ENCODE assay signal across 8 cellular contexts in the genomic region with DNA sequence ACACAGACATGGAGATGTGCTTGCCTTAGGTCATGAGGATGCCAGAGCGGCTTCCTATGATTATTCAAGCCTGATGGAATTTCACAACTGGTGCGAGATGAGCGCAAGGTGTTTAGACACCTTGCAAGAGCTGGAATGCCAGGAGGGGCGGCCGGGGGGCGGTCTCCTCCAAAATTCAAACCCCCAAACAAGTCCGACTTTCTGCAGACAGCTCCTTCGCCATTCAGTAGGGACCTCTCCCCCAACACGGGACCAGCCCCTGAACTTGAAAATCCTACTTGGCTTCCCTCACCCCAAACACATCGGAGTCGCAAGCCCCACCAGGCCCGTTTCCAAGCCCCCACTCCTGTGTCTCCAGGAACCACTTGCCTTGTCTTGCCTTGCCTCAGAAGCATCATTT.
"Had no signal": no experiment of that assay in that cellular context is flagged by ENCODE, and none has a peak within 500 bp of the region (broad histone marks: within the 10 kb centered on the region; RNA-seq: fewer than 3 reads in every experiment).

No MANE protein-coding gene starts in this region.

- FAIRE-seq: HepG2 had no signal

- ATAC-seq: HCT116, HepG2 had no signal

- H3K9ac ChIP-seq: GM23248 had no signal

- DNase-seq: GM23248, GOT3, H7, HFFc6 had no signal

- H3K4me1 ChIP-seq: HAP-1 had no signal

- H3K9me3 ChIP-seq: HAP-1 had no signal

- H3K27ac ChIP-seq: GM23248, HL-60 had no signal

- H3K36me3 ChIP-seq: HAP-1 had no signal

- H3K4me3 ChIP-seq: GM23248, HAP-1 had no signal
